In genomic region chr14:94770251-94770749, GRCh38 we compare ENCODE assay signal across 8 cellular contexts. TPM values are rescaled to one million over a fixed set of nuclear protein-coding genes. Genes with fewer than 3 reads are reported as not detected.
DNase-seq lines count a peak whose midpoint lies in the region; ATAC-seq and TF ChIP-seq lines count a peak whose summit lies in the region.

No MANE protein-coding gene starts in this region.

- TF ChIP-seq POLR2A in uterus (IDR thresholded peaks at IDR 0.05) = no peak

- DNase-seq in left ventricle myocardium inferior (no peak), cardiac septum (ENCODE audit: low spot score) (no peak), choroid plexus epithelial cell (ENCODE audit: low read depth) (peak; percentile 34), uterus (no peak), GM13976 (ENCODE audit: low spot score) (no peak), DMS53 (lab: John Stamatoyannopoulos, UW) (no peak)

- intact Hi-C loops in left ventricle myocardium inferior (cut with micrococcal nuclease) (no loop called here), cardiac septum (cut with DNase I) (loop anchor here (10.0 kb wide), 1 partner anchor 335 kb away; no protein-coding TSS in a partner anchor), uterus (cut with DNase I; ENCODE audit: low total_unique reads) (no loop called here)

- H3K27me3 ChIP-seq in left ventricle myocardium inferior (ENCODE audit: low read depth) (peaks cover 100% of the 10 kb centered on the region), muscle layer of duodenum (ENCODE audit: low read depth, low read length) (peaks cover 90% of the 10 kb centered on the region), uterus (peaks cover 3 to 62% of the 10 kb centered on the region in 2 donors)

- in situ Hi-C loops in GM13976 (cut with MboI; ENCODE audit: low sequenced_read_pairs, unreplicated experiment) = no loop called here

- ATAC-seq in HG03354 (IDR thresholded peaks at IDR 0.05; ENCODE audit: poor library complexity, severe bottlenecking, unreplicated experiment) = no peak

- H3K36me3 ChIP-seq in left ventricle myocardium inferior (no peaks in the 10 kb centered on the region), muscle layer of duodenum (ENCODE audit: control insufficient read depth in 1 of 2, insufficient read depth in 2 of 2, low read length in 2 of 2) (no peaks in the 10 kb centered on the region), uterus (no peaks in the 10 kb centered on the region)

- H3K4me1 ChIP-seq in left ventricle myocardium inferior (peaks cover 38% of the 10 kb centered on the region), muscle layer of duodenum (ENCODE audit: control insufficient read depth in 1 of 2, insufficient read depth in 2 of 2, low read length in 2 of 2) (peaks cover 0 to 30% of the 10 kb centered on the region in 2 donors), uterus (peaks cover 0 to 22% of the 10 kb centered on the region in 2 donors)

- peak overlapping the region; percentile 68 for H3K4me3 ChIP-seq in left ventricle myocardium inferior
- peak overlapping the region; percentile 43 for H3K4me3 ChIP-seq in choroid plexus epithelial cell (ENCODE audit: low read depth, low read length)
- peak overlapping the region; percentile 49 to 74 for H3K4me3 ChIP-seq in muscle layer of duodenum (ENCODE audit: low read depth in 1 of 2, low read length in 2 of 2)
- H3K4me3 ChIP-seq in uterus = peak overlapping the region; percentile 31 to 47

- TF ChIP-seq CTCF in left ventricle myocardium inferior (IDR thresholded peaks at IDR 0.05; ENCODE audit: borderline replicate concordance) (no peak), choroid plexus epithelial cell (conservative IDR thresholded peaks at IDR 0.05; ENCODE audit: low read depth, low read length) (no peak), uterus (IDR thresholded peaks at IDR 0.05) (no peak), GM13976 (IDR thresholded peaks at IDR 0.05; ENCODE audit: borderline replicate concordance, control extremely low read depth, extremely low read depth, insufficient read depth, missing control alignments) (no peak)

- H3K9me3 ChIP-seq in left ventricle myocardium inferior (replicated peaks) (no peaks in the 10 kb centered on the region), muscle layer of duodenum (ENCODE audit: control insufficient read depth in 1 of 2, low read length in 2 of 2) (no peaks in the 10 kb centered on the region), uterus (no peaks in the 10 kb centered on the region)

- H3K27ac ChIP-seq in left ventricle myocardium inferior (replicated peaks) (no peak overlapping the region), muscle layer of duodenum (ENCODE audit: low read length) (no peak overlapping the region), uterus (no peak overlapping the region)

RNA-seq across cellular contexts. Expression of gene GSC, which starts 0.4 kb away (rescaled TPM):
- total RNA-seq in left ventricle myocardium inferior (0.66 TPM), cardiac septum (0.43 TPM), uterus (1 to 10 TPM in 1 of 4 donors, under 1 TPM in 2, not detected in 1; 0.58 to 7.4 (median 0.90) TPM)
